ENCODE assay signal across 8 cellular contexts in the genomic region with DNA sequence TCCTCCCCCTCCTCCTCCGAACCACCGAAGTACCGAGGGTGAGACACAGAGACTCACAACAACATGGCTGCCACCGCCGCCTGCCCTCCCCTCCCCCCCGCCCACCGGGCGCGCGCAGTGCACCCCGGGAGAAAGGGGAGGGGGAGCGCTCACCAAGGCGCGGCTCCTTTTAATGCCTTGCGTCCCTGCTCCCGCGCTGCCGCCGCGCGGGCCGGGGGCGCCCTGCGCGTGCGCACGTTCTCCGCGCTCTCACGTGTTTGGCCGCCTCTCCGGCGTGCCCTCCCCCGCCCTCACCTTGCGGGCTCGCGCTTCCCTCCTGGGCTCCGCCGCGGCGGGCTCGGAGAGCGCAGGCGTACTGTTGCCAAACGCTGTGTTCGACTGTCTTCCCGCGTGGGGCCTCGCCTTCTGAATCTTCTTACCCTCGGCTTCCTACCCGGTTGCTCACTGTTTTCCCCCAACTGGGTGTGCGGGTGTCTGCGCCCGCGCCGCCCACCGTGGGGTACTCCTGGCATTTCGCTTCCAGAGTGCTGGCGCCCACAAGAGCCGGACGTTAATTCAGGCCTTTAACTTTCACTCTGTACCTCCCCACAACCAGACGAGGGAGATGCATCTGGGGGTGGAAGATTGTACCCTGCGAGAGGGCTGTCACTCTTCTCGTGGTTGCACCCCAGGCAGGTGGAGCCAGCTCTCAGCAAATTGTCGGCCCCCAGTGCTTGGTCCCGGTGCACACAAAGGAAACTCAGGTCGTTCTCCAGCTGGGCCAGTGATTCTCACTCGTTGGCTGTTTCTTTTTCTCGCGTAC. TPM values are rescaled to one million over a fixed set of nuclear protein-coding genes. Genes with fewer than 3 reads are reported as not detected.
DNase-seq lines count a peak whose midpoint lies in the region; ATAC-seq and TF ChIP-seq lines count a peak whose summit lies in the region.

TSS of gene PUM2 (minus strand) at position 92 of the 802 bp plus-strand sequence. CDS start 23,484 bp downstream, outside the sequence.

- peak within 1 kb of the TSS; percentile 66 to 92 (median 85) for H3K4me3 ChIP-seq in BLaER1 treated with 17β-estradiol and CSF1 and Interleukin-3, amounts not matched to agents 10 nM and 100 nM
- H3K4me3 ChIP-seq in colonic mucosa, result peak within 1 kb of the TSS; percentile 83

- H3K27ac Mint-ChIP-seq in activated CD4-positive, alpha-beta T cell treated with anti-CD3 and anti-CD28 coated beads, Interleukin-2, amount 10 ng/mL, durations not matched to agents 24 days and 14 days, result peak within 1 kb of the TSS; percentile 95

- H3K36me3 ChIP-seq in BLaER1 treated with 17β-estradiol and CSF1 and Interleukin-3, amounts not matched to agents 10 nM and 100 nM, result peaks cover 11 to 31% (median 19%) of the 10 kb centered on the region in 11 experiments; a peak in 16 of 22 replicates
- no peaks in the 10 kb centered on the region for H3K36me3 ChIP-seq in colonic mucosa

- H3K4me2 ChIP-seq in BLaER1 treated with 17β-estradiol and CSF1 and Interleukin-3, amounts not matched to agents 10 nM and 100 nM, result peak within 1 kb of the TSS; percentile 87 to 97 (median 93)

- intact Hi-C loops in activated CD4-positive, alpha-beta T cell treated with anti-CD3 and anti-CD28 coated beads, Interleukin-2, amount 10 ng/mL, durations not matched to agents 24 days and 14 days (cut with micrococcal nuclease), result loop anchor here (1.0 to 10.0 kb wide), 9 partner anchors 14 to 1790 kb away; partner anchors contain the start of genes HS1BP3, LAPTM4A, RDH14 and TTC32
- intact Hi-C loops in colonic mucosa (cut with DNase I), result no loop called here

- peak within 1 kb of the TSS; percentile 89 to 100 (median 99) for H3K27ac ChIP-seq in BLaER1 treated with 17β-estradiol and CSF1 and Interleukin-3, amounts not matched to agents 10 nM and 100 nM
- peak within 1 kb of the TSS; percentile 92 for H3K27ac ChIP-seq in colonic mucosa
- H3K27ac ChIP-seq in layer of hippocampus (ENCODE audit: low read depth, low read length), result peak within 1 kb of the TSS; percentile 93

- peaks cover 41 to 44% (median 42%) of the 10 kb centered on the region in 11 experiments for H4K20me1 ChIP-seq in BLaER1 treated with 17β-estradiol and CSF1 and Interleukin-3, amounts not matched to agents 10 nM and 100 nM

- H3K4me1 Mint-ChIP-seq in activated CD4-positive, alpha-beta T cell treated with anti-CD3 and anti-CD28 coated beads, Interleukin-2, amount 10 ng/mL, durations not matched to agents 24 days and 14 days, result peaks cover 23% of the 10 kb centered on the region

- H3K9ac ChIP-seq in BLaER1 treated with 17β-estradiol and CSF1 and Interleukin-3, amounts not matched to agents 10 nM and 100 nM, result peak within 1 kb of the TSS; percentile 95 to 100 (median 99)
- H3K9ac ChIP-seq in colonic mucosa (ENCODE audit: low read depth in 2 of 2, low read length in 2 of 2), result peak within 1 kb of the TSS; percentile 91 to 95

- no peak for TF ChIP-seq CTCF in colonic mucosa (IDR thresholded peaks at IDR 0.05)

- no peaks in the 10 kb centered on the region for H3K27me3 ChIP-seq in BLaER1 treated with 17β-estradiol and CSF1 and Interleukin-3, amounts not matched to agents 10 nM and 100 nM
- H3K27me3 ChIP-seq in colonic mucosa (no peaks in the 10 kb centered on the region), layer of hippocampus (ENCODE audit: control insufficient read depth, insufficient read depth, low read length) (no peaks in the 10 kb centered on the region)

- H3K4me1 ChIP-seq in BLaER1 treated with 17β-estradiol and CSF1 and Interleukin-3, amounts not matched to agents 10 nM and 100 nM, result peaks cover 36 to 62% (median 47%) of the 10 kb centered on the region in 10 experiments
- peaks cover 19% of the 10 kb centered on the region for H3K4me1 ChIP-seq in colonic mucosa

- ATAC-seq in GM19351 (IDR thresholded peaks at IDR 0.05; ENCODE audit: unreplicated experiment) (peak; percentile 75), HG03520 (IDR thresholded peaks at IDR 0.05; ENCODE audit: unreplicated experiment) (peak; percentile 77)

- no peaks in the 10 kb centered on the region for H3K9me3 Mint-ChIP-seq in activated CD4-positive, alpha-beta T cell treated with anti-CD3 and anti-CD28 coated beads, Interleukin-2, amount 10 ng/mL, durations not matched to agents 24 days and 14 days

- no peaks in the 10 kb centered on the region for H3K9me3 ChIP-seq in BLaER1 treated with 17β-estradiol and CSF1 and Interleukin-3, amounts not matched to agents 10 nM and 100 nM (replicated peaks in 1 of 11)
- no peaks in the 10 kb centered on the region for H3K9me3 ChIP-seq in colonic mucosa

- DNase-seq in NCI-H526 treated with DMSO at 0.1 percent for 48 hours (lab: John Stamatoyannopoulos, UW) (peak; percentile 96), colonic mucosa (peak; percentile 94)
- DNase-seq in activated CD4-positive, alpha-beta T cell treated with anti-CD3 and anti-CD28 coated beads, Interleukin-2, amount 10 ng/mL, durations not matched to agents 24 days and 14 days, result peak; percentile 99
- DNase-seq in stimulated activated CD4-positive, alpha-beta T cell treated with anti-CD3 and anti-CD28 coated beads, Interleukin-1b, Interleukin-23, amount 100 ng/mL, for 24 hours (ENCODE audit: low read depth in 4 of 4, low spot score in 1 of 4), result peak; percentile 84 to 87 (median 86)

- no peaks in the 10 kb centered on the region for H3K27me3 Mint-ChIP-seq in activated CD4-positive, alpha-beta T cell treated with anti-CD3 and anti-CD28 coated beads, Interleukin-2, amount 10 ng/mL, durations not matched to agents 24 days and 14 days

- H3K4me3 Mint-ChIP-seq in activated CD4-positive, alpha-beta T cell treated with anti-CD3 and anti-CD28 coated beads, Interleukin-2, amount 10 ng/mL, durations not matched to agents 24 days and 14 days, result no peak within 1 kb of the TSS

- H3K36me3 Mint-ChIP-seq in activated CD4-positive, alpha-beta T cell treated with anti-CD3 and anti-CD28 coated beads, Interleukin-2, amount 10 ng/mL, durations not matched to agents 24 days and 14 days (ENCODE audit: low read depth), result peaks cover 24% of the 10 kb centered on the region

RNA-seq across cellular contexts. Expression of gene PUM2, which starts in this region (rescaled TPM):
- total RNA-seq in activated CD4-positive, alpha-beta T cell treated with anti-CD3 and anti-CD28 coated beads, Interleukin-2, amount 10 ng/mL, durations not matched to agents 24 days and 14 days, result 122 and 130 TPM in 2 replicates
- 100 to 1,000 TPM in 1 of 2 donors, 10 to 100 TPM in 1; 87.7 to 119 TPM for total RNA-seq in colonic mucosa

Comparison
In these comparisons a context has a peak if more than half of its experiments do, and no peak if none do; other contexts are left out.
1. Peak in every context shown above with its lines: DNase-seq, ATAC-seq, H3K4me3 ChIP-seq and H3K27ac ChIP-seq.